Comparison of ENCODE assay signal across 1 cellular context in genomic region chr20:31711416-31712111, GRCh38.
TF ChIP-seq lines count a peak whose summit lies in the region.

No MANE protein-coding gene starts in this region.

TF ChIP-seq in HepG2, 621 proteins besides CTCF, POLR2A, EP300 and RAD21 (continued from another document and continues in another):
- TF ChIP-seq ZBTB43 (CRISPR knock-in tag; conservative IDR thresholded peaks at IDR 0.05) (0 out of 2 replicates have a peak, but pooled peaks have one; percentile 19), ZSCAN9 (CRISPR knock-in tag; IDR thresholded peaks at IDR 0.05; ENCODE audit: borderline replicate concordance) (peak; percentile 99), ZNF460 (CRISPR knock-in tag; IDR thresholded peaks at IDR 0.05; ENCODE audit: borderline replicate concordance) (no peak), TAF15 (IDR thresholded peaks at IDR 0.05; ENCODE audit: low read depth, low read length, poor library complexity, severe bottlenecking) (no peak), ZNF382 (CRISPR knock-in tag; IDR thresholded peaks at IDR 0.05; ENCODE audit: borderline replicate concordance) (no peak), SMARCC2 (IDR thresholded peaks at IDR 0.05) (no peak), CSRNP2 (CRISPR knock-in tag; conservative IDR thresholded peaks at IDR 0.05; ENCODE audit: low read depth) (no peak), TEAD2 (CRISPR knock-in tag; IDR thresholded peaks at IDR 0.05) (no peak), NONO (IDR thresholded peaks at IDR 0.05) (no peak), NONO (CRISPR knock-in tag; conservative IDR thresholded peaks at IDR 0.05) (peak; percentile 33; the same call in 1 of the 2 replicates), ZFP91 (CRISPR knock-in tag; IDR thresholded peaks at IDR 0.05; ENCODE audit: borderline replicate concordance) (no peak), PBX2 (CRISPR knock-in tag; IDR thresholded peaks at IDR 0.05) (no peak), ZNF784 (CRISPR knock-in tag; IDR thresholded peaks at IDR 0.05; ENCODE audit: borderline replicate concordance) (peak; percentile 66; the same call in 1 of the 2 replicates), MEF2D (CRISPR knock-in tag; IDR thresholded peaks at IDR 0.05) (no peak; the same call in 1 of the 2 replicates), PPARG (CRISPR knock-in tag; conservative IDR thresholded peaks at IDR 0.05) (peak; percentile 79), ATF1 (CRISPR knock-in tag; IDR thresholded peaks at IDR 0.05) (no peak), ERF (CRISPR knock-in tag; IDR thresholded peaks at IDR 0.05) (peak; percentile 58), REPIN1 (CRISPR knock-in tag; IDR thresholded peaks at IDR 0.05; ENCODE audit: borderline replicate concordance, low read depth) (no peak), ZFYVE20 (CRISPR knock-in tag; IDR thresholded peaks at IDR 0.05; ENCODE audit: borderline replicate concordance, low read depth) (no peak), ETS1 (CRISPR knock-in tag; IDR thresholded peaks at IDR 0.05) (no peak), ZMAT5 (CRISPR knock-in tag; IDR thresholded peaks at IDR 0.05; ENCODE audit: borderline replicate concordance, low read depth) (no peak), SKI (IDR thresholded peaks at IDR 0.05; ENCODE audit: partially characterized antibody) (peak; percentile 61), ZHX2 (IDR thresholded peaks at IDR 0.05; ENCODE audit: low read depth) (no peak), ZHX2 (CRISPR knock-in tag; IDR thresholded peaks at IDR 0.05; ENCODE audit: borderline replicate concordance) (no peak), PHF21A (CRISPR knock-in tag; IDR thresholded peaks at IDR 0.05) (peak; percentile 87), ESRRA (CRISPR knock-in tag; IDR thresholded peaks at IDR 0.05; ENCODE audit: low read depth) (no peak), SP2 (CRISPR knock-in tag; IDR thresholded peaks at IDR 0.05) (no peak), ATF2 (CRISPR knock-in tag; IDR thresholded peaks at IDR 0.05) (peak; percentile 40; the same call in 1 of the 2 replicates), SATB2 (CRISPR knock-in tag; IDR thresholded peaks at IDR 0.05) (no peak), SRSF1 (optimal IDR thresholded peaks at IDR 0.05; ENCODE audit: low read depth, low read length) (no peak), ZNF383 (CRISPR knock-in tag; IDR thresholded peaks at IDR 0.05; ENCODE audit: borderline replicate concordance) (no peak), TP53 (CRISPR knock-in tag; conservative IDR thresholded peaks at IDR 0.05) (no peak), IKZF5 (CRISPR knock-in tag; IDR thresholded peaks at IDR 0.05) (peak; percentile 40; the same call in 1 of the 2 replicates), ZNF33A (CRISPR knock-in tag; IDR thresholded peaks at IDR 0.05; ENCODE audit: borderline replicate concordance) (no peak), TRAFD1 (CRISPR knock-in tag; IDR thresholded peaks at IDR 0.05; ENCODE audit: borderline replicate concordance) (no peak), ZNF766 (CRISPR knock-in tag; IDR thresholded peaks at IDR 0.05; ENCODE audit: borderline replicate concordance) (no peak), ZNF24 (IDR thresholded peaks at IDR 0.05) (peak; percentile 83; the same call in 1 of the 2 replicates), SNAPC2 (CRISPR knock-in tag; IDR thresholded peaks at IDR 0.05) (no peak), HOXA3 (CRISPR knock-in tag; IDR thresholded peaks at IDR 0.05) (0 out of 2 replicates have a peak, but pooled peaks have one; percentile 19), ZNF136 (CRISPR knock-in tag; IDR thresholded peaks at IDR 0.05; ENCODE audit: low read depth) (no peak), CBX2 (IDR thresholded peaks at IDR 0.05; ENCODE audit: low read depth, low read length) (no peak), CBX2 (CRISPR knock-in tag; IDR thresholded peaks at IDR 0.05; ENCODE audit: low read depth) (no peak), PCBP2 (optimal IDR thresholded peaks at IDR 0.05; ENCODE audit: low read depth, low read length, poor library complexity, severe bottlenecking) (no peak)
